Comparison of ENCODE assay signal across 8 cellular contexts in genomic region chr4:16264798-16265197, GRCh38. TPM values are rescaled to one million over a fixed set of nuclear protein-coding genes. Genes with fewer than 3 reads are reported as not detected.
A peak's percentile ranks its signal among the peaks of the same experiment; 100 is the strongest.
DNase-seq lines count a peak whose midpoint lies in the region; ATAC-seq, FAIRE-seq and TF ChIP-seq lines count a peak whose summit lies in the region.

No MANE protein-coding gene starts in this region.

- intact Hi-C loops in Calu3 (cut with micrococcal nuclease; ENCODE audit: unreplicated experiment), result loop anchor here (1.0 to 10.0 kb wide), 4 partner anchors 68 to 460 kb away; partner anchors contain the start of gene FGFBP2

- H3K36me3 Mint-ChIP-seq in effector memory CD8-positive, alpha-beta T cell (ENCODE audit: insufficient read depth), result no peaks in the 10 kb centered on the region
- no peaks in the 10 kb centered on the region for H3K36me3 Mint-ChIP-seq in Calu3 (ENCODE audit: insufficient read depth, unreplicated experiment)

- no peak overlapping the region for H3K27ac Mint-ChIP-seq in effector memory CD8-positive, alpha-beta T cell
- no peak overlapping the region for H3K27ac Mint-ChIP-seq in Calu3 (ENCODE audit: unreplicated experiment)

- no peaks in the 10 kb centered on the region for H3K79me2 ChIP-seq in OCI-LY1 (ENCODE audit: insufficient read depth, low read length)

- no peak overlapping the region for H3K27ac ChIP-seq in OCI-LY1 (ENCODE audit: low read depth, low read length, poor library complexity, severe bottlenecking)

- BruUV-seq in Calu3 (replicated peaks; lab: Mats Ljungman, UMichigan), result no TSS peak

- H3K27me3 ChIP-seq in GM06990 (replicated peaks; ENCODE audit: control insufficient read depth, insufficient read depth, low read length) (no peaks in the 10 kb centered on the region), OCI-LY1 (ENCODE audit: insufficient read depth, low read length) (no peaks in the 10 kb centered on the region)

- no peaks in the 10 kb centered on the region for H3K9me3 Mint-ChIP-seq in effector memory CD8-positive, alpha-beta T cell
- no peaks in the 10 kb centered on the region for H3K9me3 Mint-ChIP-seq in Calu3 (ENCODE audit: low read depth, unreplicated experiment)

- CTCF ChIA-PET in Calu3 (lab: Charles Lee), result interaction anchor here (1.1 to 2.0 kb wide), 6 partner anchors 41 to 459 kb away, joined by 4 to 10 read pairs (median 6); partner anchors contain the start of gene FGFBP2

- TF ChIP-seq CTCF in GM06990 (IDR thresholded peaks at IDR 0.05; ENCODE audit: insufficient read depth, low read length, poor library complexity, severe bottlenecking), result peak; percentile 37
- peak; percentile 48 for TF ChIP-seq CTCF in OCI-LY1 (IDR thresholded peaks at IDR 0.05; ENCODE audit: low read length)
- TF ChIP-seq CTCF in Calu3 (IDR thresholded peaks at IDR 0.05; ENCODE audit: unreplicated experiment), result no peak

- no peaks in the 10 kb centered on the region for H3F3A ChIP-seq in OCI-LY1 (ENCODE audit: insufficient read depth, low read length)

- no peak overlapping the region for H3K4me3 ChIP-seq in GM06990 (replicated peaks; ENCODE audit: low read depth, low read length)
- H3K4me3 ChIP-seq in OCI-LY1 (ENCODE audit: low read depth, low read length, poor library complexity, severe bottlenecking), result no peak overlapping the region

- peaks cover 18% of the 10 kb centered on the region for H3K4me1 ChIP-seq in OCI-LY1 (ENCODE audit: insufficient read depth, low read length, severe bottlenecking)

- DNase-seq in GM06990 (ENCODE audit: extremely low read depth, insufficient read length) (no peak), myocyte (ENCODE audit: low read depth) (peak; percentile 62), Calu3 (no peak)
- DNase-seq in effector memory CD8-positive, alpha-beta T cell, result no peak

- H3K9ac ChIP-seq in OCI-LY1 (ENCODE audit: low read length), result no peak overlapping the region

- no peaks in the 10 kb centered on the region for H3K36me3 ChIP-seq in GM06990 (ENCODE audit: control insufficient read depth, insufficient read depth, low read length)
- no peaks in the 10 kb centered on the region for H3K36me3 ChIP-seq in OCI-LY1 (ENCODE audit: insufficient read depth, low read length)

- H3K9me3 ChIP-seq in OCI-LY1 (ENCODE audit: low read length), result no peaks in the 10 kb centered on the region

- no peaks in the 10 kb centered on the region for H3K9me2 ChIP-seq in OCI-LY1 (ENCODE audit: low read depth, low read length)

- no peak overlapping the region for H2AFZ ChIP-seq in OCI-LY1 (ENCODE audit: low read length)

- no peaks in the 10 kb centered on the region for H3K27me3 Mint-ChIP-seq in effector memory CD8-positive, alpha-beta T cell
- no peaks in the 10 kb centered on the region for H3K27me3 Mint-ChIP-seq in Calu3 (ENCODE audit: unreplicated experiment)

- peaks cover 0 to 5% of the 10 kb centered on the region in 2 donors for H3K4me1 Mint-ChIP-seq in effector memory CD8-positive, alpha-beta T cell (ENCODE audit: low read depth in 2 of 2)
- no peaks in the 10 kb centered on the region for H3K4me1 Mint-ChIP-seq in Calu3 (ENCODE audit: low read depth, unreplicated experiment)

- ATAC-seq in HG03432 (IDR thresholded peaks at IDR 0.05; ENCODE audit: unreplicated experiment) (peak; percentile 67), HG03095 (IDR thresholded peaks at IDR 0.05; ENCODE audit: unreplicated experiment) (no peak)
- peak; percentile 46 for ATAC-seq in effector memory CD8-positive, alpha-beta T cell (replicated peaks)

- H3K4me2 ChIP-seq in OCI-LY1 (ENCODE audit: low read length), result no peak overlapping the region

- FAIRE-seq in A204.1 (lab: Jason Lieb, UNC), result peak; percentile 98

- no peak overlapping the region for H3K4me3 Mint-ChIP-seq in effector memory CD8-positive, alpha-beta T cell
- no peak overlapping the region for H3K4me3 Mint-ChIP-seq in Calu3 (ENCODE audit: low read depth, unreplicated experiment)

- H4K20me1 ChIP-seq in OCI-LY1 (ENCODE audit: insufficient read depth, low read length), result no peaks in the 10 kb centered on the region

RNA-seq across cellular contexts. Expression of gene TAPT1, which starts 38.5 kb away (rescaled TPM):
- total RNA-seq in myocyte (15.5 and 17.1 TPM in 2 replicates), Calu3 (2022) (23.7 and 31.5 TPM in 2 replicates)
- polyA plus RNA-seq in myocyte (2012), result 9.1 TPM
